Comparison of ENCODE assay signal across 2 cellular contexts in the genomic region with DNA sequence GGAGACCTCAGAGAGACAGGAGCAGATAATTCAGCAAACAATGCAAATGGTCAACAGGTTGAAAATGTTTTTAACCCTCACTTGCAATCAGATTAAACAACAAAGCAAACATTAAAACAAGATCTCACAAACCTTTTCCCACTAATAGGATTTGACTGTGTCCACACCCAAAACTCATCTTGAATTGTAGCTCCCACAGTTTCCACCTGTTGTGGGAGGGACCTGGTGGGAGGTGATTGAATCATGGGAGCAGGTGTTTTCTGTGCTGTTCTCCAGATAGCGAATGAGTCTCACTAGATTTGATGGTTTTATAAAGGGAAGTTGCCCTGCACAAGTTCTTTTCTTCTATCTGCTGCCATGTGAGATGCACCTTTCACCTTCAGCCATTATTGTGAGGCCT.
TF ChIP-seq lines count a peak whose summit lies in the region.

No MANE protein-coding gene starts in this region.

TF ChIP-seq in GM23338, 12 proteins besides CTCF, POLR2A, EP300 and RAD21:
- TF ChIP-seq, protein P1, sequence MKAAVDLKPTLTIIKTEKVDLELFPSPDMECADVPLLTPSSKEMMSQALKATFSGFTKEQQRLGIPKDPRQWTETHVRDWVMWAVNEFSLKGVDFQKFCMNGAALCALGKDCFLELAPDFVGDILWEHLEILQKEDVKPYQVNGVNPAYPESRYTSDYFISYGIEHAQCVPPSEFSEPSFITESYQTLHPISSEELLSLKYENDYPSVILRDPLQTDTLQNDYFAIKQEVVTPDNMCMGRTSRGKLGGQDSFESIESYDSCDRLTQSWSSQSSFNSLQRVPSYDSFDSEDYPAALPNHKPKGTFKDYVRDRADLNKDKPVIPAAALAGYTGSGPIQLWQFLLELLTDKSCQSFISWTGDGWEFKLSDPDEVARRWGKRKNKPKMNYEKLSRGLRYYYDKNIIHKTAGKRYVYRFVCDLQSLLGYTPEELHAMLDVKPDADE (IDR thresholded peaks at IDR 0.05) = no peak
- no peak for TF ChIP-seq CREB1 (CRISPR knock-in tag; IDR thresholded peaks at IDR 0.05; ENCODE audit: low read depth)

TF ChIP-seq in GM12878, 131 proteins besides CTCF, POLR2A, EP300 and RAD21:
- TF ChIP-seq, protein P2, sequence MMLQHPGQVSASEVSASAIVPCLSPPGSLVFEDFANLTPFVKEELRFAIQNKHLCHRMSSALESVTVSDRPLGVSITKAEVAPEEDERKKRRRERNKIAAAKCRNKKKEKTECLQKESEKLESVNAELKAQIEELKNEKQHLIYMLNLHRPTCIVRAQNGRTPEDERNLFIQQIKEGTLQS (IDR thresholded peaks at IDR 0.05; ENCODE audit: borderline replicate concordance, extremely low read depth, low read depth, low read length) = no peak
- no peak for TF ChIP-seq IKZF1 (conservative IDR thresholded peaks at IDR 0.05)
- TF ChIP-seq, protein P3, sequence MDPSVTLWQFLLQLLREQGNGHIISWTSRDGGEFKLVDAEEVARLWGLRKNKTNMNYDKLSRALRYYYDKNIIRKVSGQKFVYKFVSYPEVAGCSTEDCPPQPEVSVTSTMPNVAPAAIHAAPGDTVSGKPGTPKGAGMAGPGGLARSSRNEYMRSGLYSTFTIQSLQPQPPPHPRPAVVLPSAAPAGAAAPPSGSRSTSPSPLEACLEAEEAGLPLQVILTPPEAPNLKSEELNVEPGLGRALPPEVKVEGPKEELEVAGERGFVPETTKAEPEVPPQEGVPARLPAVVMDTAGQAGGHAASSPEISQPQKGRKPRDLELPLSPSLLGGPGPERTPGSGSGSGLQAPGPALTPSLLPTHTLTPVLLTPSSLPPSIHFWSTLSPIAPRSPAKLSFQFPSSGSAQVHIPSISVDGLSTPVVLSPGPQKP (IDR thresholded peaks at IDR 0.05; ENCODE audit: low read depth, low read length) = no peak
- no peak for TF ChIP-seq PML (IDR thresholded peaks at IDR 0.05; ENCODE audit: low read length)
- TF ChIP-seq, protein P4, sequence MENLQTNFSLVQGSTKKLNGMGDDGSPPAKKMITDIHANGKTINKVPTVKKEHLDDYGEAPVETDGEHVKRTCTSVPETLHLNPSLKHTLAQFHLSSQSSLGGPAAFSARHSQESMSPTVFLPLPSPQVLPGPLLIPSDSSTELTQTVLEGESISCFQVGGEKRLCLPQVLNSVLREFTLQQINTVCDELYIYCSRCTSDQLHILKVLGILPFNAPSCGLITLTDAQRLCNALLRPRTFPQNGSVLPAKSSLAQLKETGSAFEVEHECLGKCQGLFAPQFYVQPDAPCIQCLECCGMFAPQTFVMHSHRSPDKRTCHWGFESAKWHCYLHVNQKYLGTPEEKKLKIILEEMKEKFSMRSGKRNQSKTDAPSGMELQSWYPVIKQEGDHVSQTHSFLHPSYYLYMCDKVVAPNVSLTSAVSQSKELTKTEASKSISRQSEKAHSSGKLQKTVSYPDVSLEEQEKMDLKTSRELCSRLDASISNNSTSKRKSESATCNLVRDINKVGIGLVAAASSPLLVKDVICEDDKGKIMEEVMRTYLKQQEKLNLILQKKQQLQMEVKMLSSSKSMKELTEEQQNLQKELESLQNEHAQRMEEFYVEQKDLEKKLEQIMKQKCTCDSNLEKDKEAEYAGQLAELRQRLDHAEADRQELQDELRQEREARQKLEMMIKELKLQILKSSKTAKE (IDR thresholded peaks at IDR 0.05; ENCODE audit: low read depth, poor library complexity, severe bottlenecking) = no peak
- no peak for TF ChIP-seq SMC3 (IDR thresholded peaks at IDR 0.05; ENCODE audit: borderline replicate concordance, low read length)
- no peak for TF ChIP-seq SIX5 (IDR thresholded peaks at IDR 0.05; ENCODE audit: low read depth, low read length, severe bottlenecking)
- TF ChIP-seq SMAD1 (IDR thresholded peaks at IDR 0.05; ENCODE audit: low read depth, partially characterized antibody) = no peak
- no peak for TF ChIP-seq BMI1 (IDR thresholded peaks at IDR 0.05; ENCODE audit: borderline replicate concordance)
- no peak for TF ChIP-seq SMAD5 (IDR thresholded peaks at IDR 0.05; ENCODE audit: low read depth)
- TF ChIP-seq ESRRA (IDR thresholded peaks at IDR 0.05; ENCODE audit: low read length) = no peak
- TF ChIP-seq CREB1 (IDR thresholded peaks at IDR 0.05; ENCODE audit: low read depth) = no peak
- TF ChIP-seq, protein P5, sequence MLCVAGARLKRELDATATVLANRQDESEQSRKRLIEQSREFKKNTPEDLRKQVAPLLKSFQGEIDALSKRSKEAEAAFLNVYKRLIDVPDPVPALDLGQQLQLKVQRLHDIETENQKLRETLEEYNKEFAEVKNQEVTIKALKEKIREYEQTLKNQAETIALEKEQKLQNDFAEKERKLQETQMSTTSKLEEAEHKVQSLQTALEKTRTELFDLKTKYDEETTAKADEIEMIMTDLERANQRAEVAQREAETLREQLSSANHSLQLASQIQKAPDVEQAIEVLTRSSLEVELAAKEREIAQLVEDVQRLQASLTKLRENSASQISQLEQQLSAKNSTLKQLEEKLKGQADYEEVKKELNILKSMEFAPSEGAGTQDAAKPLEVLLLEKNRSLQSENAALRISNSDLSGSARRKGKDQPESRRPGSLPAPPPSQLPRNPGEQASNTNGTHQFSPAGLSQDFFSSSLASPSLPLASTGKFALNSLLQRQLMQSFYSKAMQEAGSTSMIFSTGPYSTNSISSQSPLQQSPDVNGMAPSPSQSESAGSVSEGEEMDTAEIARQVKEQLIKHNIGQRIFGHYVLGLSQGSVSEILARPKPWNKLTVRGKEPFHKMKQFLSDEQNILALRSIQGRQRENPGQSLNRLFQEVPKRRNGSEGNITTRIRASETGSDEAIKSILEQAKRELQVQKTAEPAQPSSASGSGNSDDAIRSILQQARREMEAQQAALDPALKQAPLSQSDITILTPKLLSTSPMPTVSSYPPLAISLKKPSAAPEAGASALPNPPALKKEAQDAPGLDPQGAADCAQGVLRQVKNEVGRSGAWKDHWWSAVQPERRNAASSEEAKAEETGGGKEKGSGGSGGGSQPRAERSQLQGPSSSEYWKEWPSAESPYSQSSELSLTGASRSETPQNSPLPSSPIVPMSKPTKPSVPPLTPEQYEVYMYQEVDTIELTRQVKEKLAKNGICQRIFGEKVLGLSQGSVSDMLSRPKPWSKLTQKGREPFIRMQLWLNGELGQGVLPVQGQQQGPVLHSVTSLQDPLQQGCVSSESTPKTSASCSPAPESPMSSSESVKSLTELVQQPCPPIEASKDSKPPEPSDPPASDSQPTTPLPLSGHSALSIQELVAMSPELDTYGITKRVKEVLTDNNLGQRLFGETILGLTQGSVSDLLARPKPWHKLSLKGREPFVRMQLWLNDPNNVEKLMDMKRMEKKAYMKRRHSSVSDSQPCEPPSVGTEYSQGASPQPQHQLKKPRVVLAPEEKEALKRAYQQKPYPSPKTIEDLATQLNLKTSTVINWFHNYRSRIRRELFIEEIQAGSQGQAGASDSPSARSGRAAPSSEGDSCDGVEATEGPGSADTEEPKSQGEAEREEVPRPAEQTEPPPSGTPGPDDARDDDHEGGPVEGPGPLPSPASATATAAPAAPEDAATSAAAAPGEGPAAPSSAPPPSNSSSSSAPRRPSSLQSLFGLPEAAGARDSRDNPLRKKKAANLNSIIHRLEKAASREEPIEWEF (IDR thresholded peaks at IDR 0.05; ENCODE audit: insufficient replicate concordance, low read depth, low read length) = no peak
- TF ChIP-seq CREM (IDR thresholded peaks at IDR 0.05; ENCODE audit: low read depth) = no peak
- TF ChIP-seq, protein P6, sequence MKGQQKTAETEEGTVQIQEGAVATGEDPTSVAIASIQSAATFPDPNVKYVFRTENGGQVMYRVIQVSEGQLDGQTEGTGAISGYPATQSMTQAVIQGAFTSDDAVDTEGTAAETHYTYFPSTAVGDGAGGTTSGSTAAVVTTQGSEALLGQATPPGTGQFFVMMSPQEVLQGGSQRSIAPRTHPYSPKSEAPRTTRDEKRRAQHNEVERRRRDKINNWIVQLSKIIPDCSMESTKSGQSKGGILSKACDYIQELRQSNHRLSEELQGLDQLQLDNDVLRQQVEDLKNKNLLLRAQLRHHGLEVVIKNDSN (IDR thresholded peaks at IDR 0.05; ENCODE audit: borderline replicate concordance, extremely low read length, insufficient read depth, low read depth, low read length) = no peak
- no peak for TF ChIP-seq BHLHE40 (IDR thresholded peaks at IDR 0.05; ENCODE audit: borderline replicate concordance in 1 of 2, low read depth in 2 of 2, low read length in 1 of 2)
- TF ChIP-seq ETV6 (conservative IDR thresholded peaks at IDR 0.05 in 1 of 2, IDR thresholded peaks at IDR 0.05 in 1 of 2; ENCODE audit: borderline replicate concordance in 1 of 2, low read depth in 1 of 2) = no peak
